33 cellular contexts compared by ENCODE assay signal in genomic region chr16:72061564-72061963, GRCh38. TPM values are rescaled to one million over a fixed set of nuclear protein-coding genes. Genes with fewer than 3 reads are reported as not detected.
DNase-seq lines count a peak whose midpoint lies in the region; ATAC-seq, FAIRE-seq and TF ChIP-seq lines count a peak whose summit lies in the region.
"Had no signal": no experiment of that assay in that cellular context is flagged by ENCODE, and none has a peak within 500 bp of the region (broad histone marks: within the 10 kb centered on the region; RNA-seq: fewer than 3 reads in every experiment).

No MANE protein-coding gene starts in this region.

- H3K9me2 ChIP-seq in OCI-LY7 (ENCODE audit: insufficient read depth, low read length), result no peaks in the 10 kb centered on the region

- H3K4me3 ChIP-seq in HepG2 (replicated peaks in 1 of 3; ENCODE audit: insufficient read depth in 1 of 3, low read depth in 2 of 3, low read length in 3 of 3), result no peak overlapping the region
- H3K4me3 ChIP-seq in right lobe of liver, result no peak overlapping the region
- no peak overlapping the region for H3K4me3 ChIP-seq in neutrophil (ENCODE audit: low read depth in 1 of 2, low read length in 1 of 2)
- H3K4me3 ChIP-seq in OCI-LY7 (ENCODE audit: low read depth, low read length, poor library complexity, severe bottlenecking), result no peak overlapping the region
- H3K4me3 ChIP-seq: BLaER1, GM12878 had no signal

- ATAC-seq in HepG2 (no peak), right lobe of liver (peak; percentile 10 to 35 (median 26)), GM21576 (IDR thresholded peaks at IDR 0.05; ENCODE audit: unreplicated experiment) (no peak)
- no peak for ATAC-seq in stimulated activated effector memory CD8-positive, alpha-beta T cell treated with anti-CD3 and anti-CD28 coated beads, Interleukin-12 subunit alpha, Interleukin-12 subunit beta, amount 100 ng/mL, for 72 hours
- ATAC-seq: GM12878 had no signal

- intact Hi-C loops in HepG2 (cut with micrococcal nuclease; ENCODE audit: unreplicated experiment) (no loop called here), right lobe of liver (cut with DNase I) (no loop called here), OCI-LY7 (cut with micrococcal nuclease; ENCODE audit: unreplicated experiment) (no loop called here)

- TF ChIP-seq POLR2A in HepG2 (IDR thresholded peaks at IDR 0.05; ENCODE audit: insufficient read depth in 1 of 2, low read depth in 2 of 2, low read length in 2 of 2), result 0 out of 4 replicates have a peak, but pooled peaks of 1 of the 2 experiments have one; percentile 0
- TF ChIP-seq POLR2A in right lobe of liver (IDR thresholded peaks at IDR 0.05), result no peak

- no peaks in the 10 kb centered on the region for H3K9me3 Mint-ChIP-seq in stimulated activated effector memory CD8-positive, alpha-beta T cell treated with anti-CD3 and anti-CD28 coated beads, Interleukin-12 subunit alpha, Interleukin-12 subunit beta, amount 100 ng/mL, for 72 hours
- H3K9me3 Mint-ChIP-seq: CD8-positive, alpha-beta memory T cell had no signal

- peaks cover 64% of the 10 kb centered on the region for H3K4me1 ChIP-seq in HepG2 (ENCODE audit: insufficient read depth, low read length)
- H3K4me1 ChIP-seq in right lobe of liver, result peaks cover 0 to 19% (median 0%) of the 10 kb centered on the region in 4 donors
- peaks cover 0 to 13% of the 10 kb centered on the region in 2 experiments for H3K4me1 ChIP-seq in neutrophil (ENCODE audit: control insufficient read depth in 1 of 2, insufficient read depth in 1 of 2, low read depth in 1 of 2, low read length in 1 of 2)
- H3K4me1 ChIP-seq in OCI-LY7 (ENCODE audit: insufficient read depth, low read length, poor library complexity, severe bottlenecking), result no peaks in the 10 kb centered on the region
- H3K4me1 ChIP-seq: BE2C, BLaER1 had no signal

- in situ Hi-C loops in HepG2 (cut with HindIII; ENCODE audit: extremely low pct_ligation_motif_present, low pct_unique_long_range_greater_than_20kb), result no loop called here

- H2AFZ ChIP-seq in HepG2 (ENCODE audit: low read length) (no peak overlapping the region), OCI-LY7 (ENCODE audit: low read length) (no peak overlapping the region)

- H3K4me3 Mint-ChIP-seq in stimulated activated effector memory CD8-positive, alpha-beta T cell treated with anti-CD3 and anti-CD28 coated beads, Interleukin-12 subunit alpha, Interleukin-12 subunit beta, amount 100 ng/mL, for 72 hours, result no peak overlapping the region
- H3K4me3 Mint-ChIP-seq: CD14-positive monocyte; CD4-positive, alpha-beta memory T cell; CD4-positive, CD25-positive, alpha-beta regulatory T cell; CD8-positive, alpha-beta memory T cell had no signal

- FAIRE-seq in HepG2 (lab: Jason Lieb, UNC) (no peak), frontal cortex (lab: Jason Lieb, UNC) (no peak)
- FAIRE-seq: A204.1, GM12878, GM12892, GM18507 had no signal

- CTCF ChIA-PET in HepG2 (lab: Yijun Ruan, JAX; ENCODE audit: low intra/inter-chr PET ratio, low total read pairs), result no interaction called here
- CTCF ChIA-PET in OCI-LY7 (lab: Charles Lee; ENCODE audit: unreplicated experiment), result no interaction called here

- no peaks in the 10 kb centered on the region for H3K4me1 Mint-ChIP-seq in stimulated activated effector memory CD8-positive, alpha-beta T cell treated with anti-CD3 and anti-CD28 coated beads, Interleukin-12 subunit alpha, Interleukin-12 subunit beta, amount 100 ng/mL, for 72 hours
- H3K4me1 Mint-ChIP-seq: CD4-positive, alpha-beta memory T cell; CD4-positive, CD25-positive, alpha-beta regulatory T cell; CD8-positive, alpha-beta memory T cell had no signal

- POLR2A ChIA-PET in HepG2 (lab: Yijun Ruan, JAX), result interaction anchor here (1.0 to 4.4 kb wide), 6 partner anchors 11 to 52 kb away, joined by 4 to 46 read pairs (median 9); partner anchors contain the start of genes DHX38 and TXNL4B
- POLR2A ChIA-PET in OCI-LY7 (lab: Charles Lee), result no interaction called here

- H4K20me1 ChIP-seq in HepG2 (ENCODE audit: insufficient read depth, low read length), result no peaks in the 10 kb centered on the region
- no peaks in the 10 kb centered on the region for H4K20me1 ChIP-seq in OCI-LY7 (ENCODE audit: insufficient read depth, low read length)
- H4K20me1 ChIP-seq: BLaER1 had no signal

- no peaks in the 10 kb centered on the region for H3K27me3 ChIP-seq in HepG2 (ENCODE audit: control insufficient read depth in 1 of 2, insufficient read depth in 2 of 2, low read length in 2 of 2)
- H3K27me3 ChIP-seq in right lobe of liver, result no peaks in the 10 kb centered on the region
- H3K27me3 ChIP-seq in neutrophil, result no peaks in the 10 kb centered on the region
- H3K27me3 ChIP-seq: BE2C, BLaER1 had no signal

- BruUV-seq in HepG2 (replicated peaks; lab: Mats Ljungman, UMichigan), result no TSS peak
- BruUV-seq in OCI-LY7 (replicated peaks; lab: Mats Ljungman, UMichigan), result no TSS peak

- TF ChIP-seq EP300 in HepG2 (IDR thresholded peaks at IDR 0.05; ENCODE audit: low read depth in 2 of 2, low read length in 2 of 2) (no peak), HepG2 (CRISPR knock-in tag; IDR thresholded peaks at IDR 0.05; ENCODE audit: borderline replicate concordance) (no peak)

- 0 out of 2 replicates have a peak, but pooled peaks cover 4% of the 10 kb centered on the region for H3K9me3 ChIP-seq in HepG2 (ENCODE audit: low read length)
- no peaks in the 10 kb centered on the region for H3K9me3 ChIP-seq in right lobe of liver
- no peaks in the 10 kb centered on the region for H3K9me3 ChIP-seq in neutrophil
- H3K9me3 ChIP-seq in OCI-LY7 (ENCODE audit: low read length), result no peaks in the 10 kb centered on the region
- H3K9me3 ChIP-seq: BE2C, BLaER1 had no signal

- H3K9ac ChIP-seq in HepG2 (ENCODE audit: insufficient read depth, low read depth, low read length), result no peak overlapping the region
- H3K9ac ChIP-seq: BLaER1 had no signal

- no peak for TF ChIP-seq RAD21 in HepG2 (CRISPR knock-in tag; IDR thresholded peaks at IDR 0.05)

- H3K36me3 ChIP-seq in HepG2 (replicated peaks in 1 of 2; ENCODE audit: control insufficient read depth in 1 of 2, insufficient read depth in 2 of 2, low read length in 2 of 2), result no peaks in the 10 kb centered on the region; a peak in 1 of 5 replicates
- H3K36me3 ChIP-seq in right lobe of liver, result peaks cover 0 to 17% (median 6%) of the 10 kb centered on the region in 4 donors
- H3K36me3 ChIP-seq in neutrophil, result peaks cover 10% of the 10 kb centered on the region
- no peaks in the 10 kb centered on the region for H3K36me3 ChIP-seq in OCI-LY7 (ENCODE audit: insufficient read depth, low read length)
- H3K36me3 ChIP-seq: BE2C had no signal

- TF ChIP-seq CTCF in HepG2 (CRISPR knock-in tag; IDR thresholded peaks at IDR 0.05) (no peak), right lobe of liver (IDR thresholded peaks at IDR 0.05) (no peak), neutrophil (IDR thresholded peaks at IDR 0.05) (no peak), OCI-LY7 (conservative IDR thresholded peaks at IDR 0.05; ENCODE audit: low read length) (no peak)

- H3K27ac ChIP-seq in HepG2 (ENCODE audit: extremely low read length, insufficient read depth, low read length), result peak overlapping the region; percentile 92
- H3K27ac ChIP-seq in right lobe of liver, result peak overlapping the region in 2 of 3 donors; percentile 90
- peak overlapping the region; percentile 55 for H3K27ac ChIP-seq in neutrophil
- H3K27ac ChIP-seq in OCI-LY7 (ENCODE audit: low read depth, low read length, poor library complexity, severe bottlenecking), result no peak overlapping the region
- H3K27ac ChIP-seq: BLaER1 had no signal

- H3K79me2 ChIP-seq in HepG2 (ENCODE audit: insufficient read depth, low read length) (no peaks in the 10 kb centered on the region), OCI-LY7 (ENCODE audit: insufficient read depth, low read depth, low read length) (no peaks in the 10 kb centered on the region)

- 100% methylated on average over 1 of the region's 1 CpG for WGBS in HepG2 (ENCODE audit: low lambda C conversion rate)
- WGBS in right lobe of liver (ENCODE audit: insufficient coverage, low coverage, low lambda C conversion rate, missing lambda C conversion rate), result no CpG with 5 or more reads among the region's 1 CpG

- H3K27ac Mint-ChIP-seq in stimulated activated effector memory CD8-positive, alpha-beta T cell treated with anti-CD3 and anti-CD28 coated beads, Interleukin-12 subunit alpha, Interleukin-12 subunit beta, amount 100 ng/mL, for 72 hours, result peak overlapping the region; percentile 7
- H3K27ac Mint-ChIP-seq: CD4-positive, alpha-beta memory T cell; CD4-positive, CD25-positive, alpha-beta regulatory T cell; CD8-positive, alpha-beta memory T cell had no signal

- H3K36me3 Mint-ChIP-seq in stimulated activated effector memory CD8-positive, alpha-beta T cell treated with anti-CD3 and anti-CD28 coated beads, Interleukin-12 subunit alpha, Interleukin-12 subunit beta, amount 100 ng/mL, for 72 hours, result no peaks in the 10 kb centered on the region

- DNase-seq in HepG2 (ENCODE audit: low spot score) (no peak), right lobe of liver (peak in 1 of 3 donors; percentile 56), anterior cingulate cortex (lab: John Stamatoyannopoulos, UW) (no peak), frontal cortex (ENCODE audit: low spot score in 2 of 2) (no peak), OCI-LY7 (ENCODE audit: low spot score) (no peak)
- DNase-seq in stimulated activated effector memory CD8-positive, alpha-beta T cell treated with anti-CD3 and anti-CD28 coated beads, Interleukin-12 subunit alpha, Interleukin-12 subunit beta, amount 100 ng/mL, for 72 hours (ENCODE audit: low spot score in 2 of 2), result no peak
- DNase-seq: 8988T; ACHN; BE2C; C1 segment of cervical spinal cord; CD4-positive, alpha-beta memory T cell; CD4-positive, CD25-positive, alpha-beta regulatory T cell; CD8-positive, alpha-beta memory T cell; COR-L47; DMS 273 treated with DMSO at 0.1 percent for 48 hours; DMS153; DMS53; DMS79; DND-41; EL; GDM1 had no signal

- H3K4me2 ChIP-seq in HepG2 (ENCODE audit: low read depth, low read length) (peak overlapping the region; percentile 76), OCI-LY7 (ENCODE audit: low read length) (no peak overlapping the region)
- H3K4me2 ChIP-seq: BLaER1 had no signal

RNA-seq across cellular contexts. Expression of gene HPR, which starts 1.5 kb away (rescaled TPM):
- total RNA-seq in HepG2 (2016; rRNA removed; fragmentation: Illumina TruSeq; extraction: Trizol) (29.5 and 50.5 TPM in 2 replicates), right lobe of liver (100 to 1,000 TPM; 115 to 337 (median 142) TPM), frontal cortex (under 0.01 TPM), OCI-LY7 (2022) (not detected in 2 replicates)
- 12.5 and 12.9 TPM in 2 replicates for total RNA-seq in HepG2 (2016; cell fraction: cytosol; rRNA removed; fragmentation: Illumina TruSeq; extraction: Trizol; ENCODE audit: low read depth)
- 30.8 and 52.5 TPM in 2 replicates for total RNA-seq in HepG2 (2016; cell fraction: insoluble cytoplasmic fraction; rRNA removed; fragmentation: Illumina TruSeq; extraction: Trizol)
- 17.8 and 19.1 TPM in 2 replicates for total RNA-seq in HepG2 (2016; cell fraction: membrane; rRNA removed; fragmentation: Illumina TruSeq; extraction: Trizol)
- 41.5 and 48.6 TPM in 2 replicates for total RNA-seq in HepG2 (2016; cell fraction: nucleus; rRNA removed; fragmentation: Illumina TruSeq; extraction: Trizol)
- 107 and 123 TPM in 2 replicates for polyA plus RNA-seq in HepG2 (2011; rRNA removed)
- 94.0 and 130 TPM in 2 replicates for polyA plus RNA-seq in HepG2 (2011; cell fraction: cytosol; rRNA removed)
- polyA plus RNA-seq in HepG2 (2011; cell fraction: nucleus; rRNA removed), result 62.2 and 82.7 TPM in 2 replicates
- polyA plus RNA-seq in HepG2 (2012), result 33.5 and 49.7 TPM in 2 replicates
- 10.7 and 12.1 TPM in 2 replicates for polyA plus RNA-seq in HepG2 (2016; cell fraction: cytosol; fragmentation: Illumina TruSeq; extraction: Trizol; ENCODE audit: low read depth)
- 25.0 and 25.5 TPM in 2 replicates for polyA plus RNA-seq in HepG2 (2016; cell fraction: insoluble cytoplasmic fraction; fragmentation: Illumina TruSeq; extraction: Trizol; ENCODE audit: low read depth)
- polyA plus RNA-seq in HepG2 (2016; cell fraction: membrane; fragmentation: Illumina TruSeq; extraction: Trizol; ENCODE audit: low read depth), result 10.2 and 13.0 TPM in 2 replicates
- polyA plus RNA-seq in HepG2 (2016; cell fraction: nucleus; fragmentation: Illumina TruSeq; extraction: Trizol; ENCODE audit: insufficient read depth, low read depth), result 77.3 and 85.6 TPM in 2 replicates
- 45.3 TPM in 1 of 2 replicates, not detected in the other for polyA minus RNA-seq in HepG2 (2011; rRNA and poly(A)+ RNA removed; ENCODE audit: low replicate concordance)
- polyA minus RNA-seq in HepG2 (2011; cell fraction: cytosol; rRNA and poly(A)+ RNA removed), result 27.7 and 38.2 TPM in 2 replicates
- 22.4 and 28.3 TPM in 2 replicates for polyA minus RNA-seq in HepG2 (2011; cell fraction: nucleus; rRNA and poly(A)+ RNA removed)
- total RNA-seq in OCI-LY7 (2014; rRNA removed; shearing (Covaris generic)), result not detected in 2 replicates
- total RNA-seq: A673; CD4-positive, alpha-beta memory T cell; CD4-positive, CD25-positive, alpha-beta regulatory T cell; CD8-positive, alpha-beta memory T cell; Daoy; G401; GM12878 had no signal
- polyA plus RNA-seq: AG04450; CD14-positive monocyte; CD4-positive, alpha-beta memory T cell; CD8-positive, alpha-beta memory T cell had no signal

RNA-seq across cellular contexts. Expression of gene HP, which starts 7.3 kb away (rescaled TPM):
- total RNA-seq in HepG2 (2016; rRNA removed; fragmentation: Illumina TruSeq; extraction: Trizol), result 204 and 387 TPM in 2 replicates
- 101 and 104 TPM in 2 replicates for total RNA-seq in HepG2 (2016; cell fraction: cytosol; rRNA removed; fragmentation: Illumina TruSeq; extraction: Trizol; ENCODE audit: low read depth)
- total RNA-seq in HepG2 (2016; cell fraction: insoluble cytoplasmic fraction; rRNA removed; fragmentation: Illumina TruSeq; extraction: Trizol), result 212 and 406 TPM in 2 replicates
- 87.2 and 95.2 TPM in 2 replicates for total RNA-seq in HepG2 (2016; cell fraction: membrane; rRNA removed; fragmentation: Illumina TruSeq; extraction: Trizol)
- 285 and 296 TPM in 2 replicates for total RNA-seq in HepG2 (2016; cell fraction: nucleus; rRNA removed; fragmentation: Illumina TruSeq; extraction: Trizol)
- polyA plus RNA-seq in HepG2 (2011; rRNA removed), result 524 and 697 TPM in 2 replicates
- polyA plus RNA-seq in HepG2 (2011; cell fraction: cytosol; rRNA removed), result 453 and 910 TPM in 2 replicates
- polyA plus RNA-seq in HepG2 (2011; cell fraction: nucleus; rRNA removed), result 156 and 249 TPM in 2 replicates
- 146 and 552 TPM in 2 replicates for polyA plus RNA-seq in HepG2 (2012)
- 90.8 and 96.3 TPM in 2 replicates for polyA plus RNA-seq in HepG2 (2016; cell fraction: cytosol; fragmentation: Illumina TruSeq; extraction: Trizol; ENCODE audit: low read depth)
- 197 and 222 TPM in 2 replicates for polyA plus RNA-seq in HepG2 (2016; cell fraction: insoluble cytoplasmic fraction; fragmentation: Illumina TruSeq; extraction: Trizol; ENCODE audit: low read depth)
- 71.5 and 78.8 TPM in 2 replicates for polyA plus RNA-seq in HepG2 (2016; cell fraction: membrane; fragmentation: Illumina TruSeq; extraction: Trizol; ENCODE audit: low read depth)
- polyA plus RNA-seq in HepG2 (2016; cell fraction: nucleus; fragmentation: Illumina TruSeq; extraction: Trizol; ENCODE audit: insufficient read depth, low read depth), result 495 and 512 TPM in 2 replicates
- polyA minus RNA-seq in HepG2 (2011; rRNA and poly(A)+ RNA removed; ENCODE audit: low replicate concordance), result 0.77 and 754 TPM in 2 replicates
- 250 and 368 TPM in 2 replicates for polyA minus RNA-seq in HepG2 (2011; cell fraction: cytosol; rRNA and poly(A)+ RNA removed)
- polyA minus RNA-seq in HepG2 (2011; cell fraction: nucleus; rRNA and poly(A)+ RNA removed), result 79.4 and 147 TPM in 2 replicates
- over 10,000 TPM; 42,048 to 58,242 (median 47,923) TPM for total RNA-seq in right lobe of liver
- 0.41 TPM for total RNA-seq in frontal cortex
- total RNA-seq in OCI-LY7 (2014; rRNA removed; shearing (Covaris generic)), result not detected in 2 replicates
- not detected in 2 replicates for total RNA-seq in OCI-LY7 (2022)
- total RNA-seq: A673; CD4-positive, alpha-beta memory T cell; CD4-positive, CD25-positive, alpha-beta regulatory T cell; CD8-positive, alpha-beta memory T cell; Daoy; G401 had no signal
- polyA plus RNA-seq: AG04450; CD4-positive, alpha-beta memory T cell; CD4-positive, CD25-positive, alpha-beta regulatory T cell; CD8-positive, alpha-beta memory T cell; GM12878 had no signal

RNA-seq across cellular contexts. Expression of gene TXNL4B, which starts 31.9 kb away (rescaled TPM):
- total RNA-seq in HepG2 (2016; rRNA removed; fragmentation: Illumina TruSeq; extraction: Trizol) (18.3 and 24.4 TPM in 2 replicates), right lobe of liver (10 to 100 TPM in 2 of 6 experiments, 1 to 10 TPM in 4; 5.5 to 11.6 (median 8.2) TPM), frontal cortex (10.2 TPM), OCI-LY7 (2022) (14.5 and 16.4 TPM in 2 replicates)
- total RNA-seq in HepG2 (2016; cell fraction: cytosol; rRNA removed; fragmentation: Illumina TruSeq; extraction: Trizol; ENCODE audit: low read depth), result 9.5 and 11.8 TPM in 2 replicates
- 18.8 and 30.9 TPM in 2 replicates for total RNA-seq in HepG2 (2016; cell fraction: insoluble cytoplasmic fraction; rRNA removed; fragmentation: Illumina TruSeq; extraction: Trizol)
- total RNA-seq in HepG2 (2016; cell fraction: membrane; rRNA removed; fragmentation: Illumina TruSeq; extraction: Trizol), result 8.7 and 9.5 TPM in 2 replicates
- 9.0 and 14.7 TPM in 2 replicates for total RNA-seq in HepG2 (2016; cell fraction: nucleus; rRNA removed; fragmentation: Illumina TruSeq; extraction: Trizol)
- 14.5 and 17.4 TPM in 2 replicates for polyA plus RNA-seq in HepG2 (2011; rRNA removed)
- 11.2 and 14.4 TPM in 2 replicates for polyA plus RNA-seq in HepG2 (2011; cell fraction: cytosol; rRNA removed)
- polyA plus RNA-seq in HepG2 (2011; cell fraction: nucleus; rRNA removed), result 7.1 and 10.1 TPM in 2 replicates
- polyA plus RNA-seq in HepG2 (2012), result 11.4 and 16.0 TPM in 2 replicates
- polyA plus RNA-seq in HepG2 (2016; cell fraction: cytosol; fragmentation: Illumina TruSeq; extraction: Trizol; ENCODE audit: low read depth), result 3.8 and 4.9 TPM in 2 replicates
- polyA plus RNA-seq in HepG2 (2016; cell fraction: insoluble cytoplasmic fraction; fragmentation: Illumina TruSeq; extraction: Trizol; ENCODE audit: low read depth), result 23.9 and 29.5 TPM in 2 replicates
- polyA plus RNA-seq in HepG2 (2016; cell fraction: membrane; fragmentation: Illumina TruSeq; extraction: Trizol; ENCODE audit: low read depth), result 7.5 TPM in 2 replicates
- polyA plus RNA-seq in HepG2 (2016; cell fraction: nucleus; fragmentation: Illumina TruSeq; extraction: Trizol; ENCODE audit: insufficient read depth, low read depth), result 18.3 and 20.5 TPM in 2 replicates
- polyA minus RNA-seq in HepG2 (2011; rRNA and poly(A)+ RNA removed; ENCODE audit: low replicate concordance), result 4.6 and 8.0 TPM in 2 replicates
- polyA minus RNA-seq in HepG2 (2011; cell fraction: cytosol; rRNA and poly(A)+ RNA removed), result 5.5 and 5.8 TPM in 2 replicates
- 8.6 and 11.6 TPM in 2 replicates for polyA minus RNA-seq in HepG2 (2011; cell fraction: nucleus; rRNA and poly(A)+ RNA removed)
- 7.9 and 9.5 TPM in 2 replicates for total RNA-seq in OCI-LY7 (2014; rRNA removed; shearing (Covaris generic))

RNA-seq across cellular contexts. Expression of gene DHX38, which starts 32.1 kb away (rescaled TPM):
- 58.9 and 85.9 TPM in 2 replicates for total RNA-seq in HepG2 (2016; rRNA removed; fragmentation: Illumina TruSeq; extraction: Trizol)
- total RNA-seq in HepG2 (2016; cell fraction: cytosol; rRNA removed; fragmentation: Illumina TruSeq; extraction: Trizol; ENCODE audit: low read depth), result 14.5 and 15.5 TPM in 2 replicates
- total RNA-seq in HepG2 (2016; cell fraction: insoluble cytoplasmic fraction; rRNA removed; fragmentation: Illumina TruSeq; extraction: Trizol), result 48.6 and 86.7 TPM in 2 replicates
- total RNA-seq in HepG2 (2016; cell fraction: membrane; rRNA removed; fragmentation: Illumina TruSeq; extraction: Trizol), result 21.7 and 23.0 TPM in 2 replicates
- 82.9 and 85.2 TPM in 2 replicates for total RNA-seq in HepG2 (2016; cell fraction: nucleus; rRNA removed; fragmentation: Illumina TruSeq; extraction: Trizol)
- polyA plus RNA-seq in HepG2 (2011; rRNA removed), result 54.4 and 57.8 TPM in 2 replicates
- 33.6 and 46.3 TPM in 2 replicates for polyA plus RNA-seq in HepG2 (2011; cell fraction: cytosol; rRNA removed)
- 245 and 273 TPM in 2 replicates for polyA plus RNA-seq in HepG2 (2011; cell fraction: nucleus; rRNA removed)
- 54.2 and 64.4 TPM in 2 replicates for polyA plus RNA-seq in HepG2 (2012)
- polyA plus RNA-seq in HepG2 (2016; cell fraction: cytosol; fragmentation: Illumina TruSeq; extraction: Trizol; ENCODE audit: low read depth), result 4.0 and 4.3 TPM in 2 replicates
- polyA plus RNA-seq in HepG2 (2016; cell fraction: insoluble cytoplasmic fraction; fragmentation: Illumina TruSeq; extraction: Trizol; ENCODE audit: low read depth), result 40.9 and 48.3 TPM in 2 replicates
- polyA plus RNA-seq in HepG2 (2016; cell fraction: membrane; fragmentation: Illumina TruSeq; extraction: Trizol; ENCODE audit: low read depth), result 7.3 and 10.2 TPM in 2 replicates
- 193 and 204 TPM in 2 replicates for polyA plus RNA-seq in HepG2 (2016; cell fraction: nucleus; fragmentation: Illumina TruSeq; extraction: Trizol; ENCODE audit: insufficient read depth, low read depth)
- polyA minus RNA-seq in HepG2 (2011; rRNA and poly(A)+ RNA removed; ENCODE audit: low replicate concordance), result 86.4 and 115 TPM in 2 replicates
- polyA minus RNA-seq in HepG2 (2011; cell fraction: cytosol; rRNA and poly(A)+ RNA removed), result 47.6 and 64.3 TPM in 2 replicates
- 89.3 and 93.6 TPM in 2 replicates for polyA minus RNA-seq in HepG2 (2011; cell fraction: nucleus; rRNA and poly(A)+ RNA removed)
- total RNA-seq in right lobe of liver, result 10 to 100 TPM; 22.2 to 29.8 (median 23.3) TPM
- total RNA-seq in frontal cortex, result 57.1 TPM
- total RNA-seq in OCI-LY7 (2014; rRNA removed; shearing (Covaris generic)), result 56.6 and 71.9 TPM in 2 replicates
- total RNA-seq in OCI-LY7 (2022), result 84.7 and 86.5 TPM in 2 replicates

RNA-seq across cellular contexts. Expression of gene DHODH, which starts 53.0 kb away (rescaled TPM):
- total RNA-seq in HepG2 (2016; rRNA removed; fragmentation: Illumina TruSeq; extraction: Trizol) (12.7 and 16.4 TPM in 2 replicates), right lobe of liver (100 to 1,000 TPM in 1 of 6 experiments, 10 to 100 TPM in 5; 26.7 to 108 (median 74.6) TPM), frontal cortex (2.4 TPM), OCI-LY7 (2022) (16.6 and 20.9 TPM in 2 replicates)
- 2.8 and 3.5 TPM in 2 replicates for total RNA-seq in HepG2 (2016; cell fraction: cytosol; rRNA removed; fragmentation: Illumina TruSeq; extraction: Trizol; ENCODE audit: low read depth)
- 7.2 and 17.7 TPM in 2 replicates for total RNA-seq in HepG2 (2016; cell fraction: insoluble cytoplasmic fraction; rRNA removed; fragmentation: Illumina TruSeq; extraction: Trizol)
- 6.4 and 6.5 TPM in 2 replicates for total RNA-seq in HepG2 (2016; cell fraction: membrane; rRNA removed; fragmentation: Illumina TruSeq; extraction: Trizol)
- total RNA-seq in HepG2 (2016; cell fraction: nucleus; rRNA removed; fragmentation: Illumina TruSeq; extraction: Trizol), result 15.5 and 21.3 TPM in 2 replicates
- polyA plus RNA-seq in HepG2 (2011; rRNA removed), result 9.7 and 10.7 TPM in 2 replicates
- polyA plus RNA-seq in HepG2 (2011; cell fraction: cytosol; rRNA removed), result 9.2 and 11.3 TPM in 2 replicates
- polyA plus RNA-seq in HepG2 (2011; cell fraction: nucleus; rRNA removed), result 9.2 and 9.3 TPM in 2 replicates
- 8.3 and 11.2 TPM in 2 replicates for polyA plus RNA-seq in HepG2 (2012)
- 3.0 and 3.1 TPM in 2 replicates for polyA plus RNA-seq in HepG2 (2016; cell fraction: cytosol; fragmentation: Illumina TruSeq; extraction: Trizol; ENCODE audit: low read depth)
- polyA plus RNA-seq in HepG2 (2016; cell fraction: insoluble cytoplasmic fraction; fragmentation: Illumina TruSeq; extraction: Trizol; ENCODE audit: low read depth), result 8.7 and 9.3 TPM in 2 replicates
- polyA plus RNA-seq in HepG2 (2016; cell fraction: membrane; fragmentation: Illumina TruSeq; extraction: Trizol; ENCODE audit: low read depth), result 3.3 and 4.6 TPM in 2 replicates
- polyA plus RNA-seq in HepG2 (2016; cell fraction: nucleus; fragmentation: Illumina TruSeq; extraction: Trizol; ENCODE audit: insufficient read depth, low read depth), result 19.3 and 27.3 TPM in 2 replicates
- polyA minus RNA-seq in HepG2 (2011; rRNA and poly(A)+ RNA removed; ENCODE audit: low replicate concordance), result 7.9 and 10.5 TPM in 2 replicates
- polyA minus RNA-seq in HepG2 (2011; cell fraction: cytosol; rRNA and poly(A)+ RNA removed), result 4.6 and 5.8 TPM in 2 replicates
- 8.2 and 11.4 TPM in 2 replicates for polyA minus RNA-seq in HepG2 (2011; cell fraction: nucleus; rRNA and poly(A)+ RNA removed)
- total RNA-seq in OCI-LY7 (2014; rRNA removed; shearing (Covaris generic)), result 12.3 and 15.7 TPM in 2 replicates

Comparison
In these comparisons a context has a peak if more than half of its experiments do, and no peak if none do; other contexts are left out.
1. ATAC-seq: peak in right lobe of liver (4 of 4); none in HepG2 (single experiment), stimulated activated effector memory CD8-positive, alpha-beta T cell treated with anti-CD3 and anti-CD28 coated beads, Interleukin-12 subunit alpha, Interleukin-12 subunit beta, amount 100 ng/mL, for 72 hours (single experiment) and GM21576 (single experiment).
2. RNA of gene HPR, which starts 1.5 kb away (total RNA-seq): 115 to 337 TPM in right lobe of liver and 12.5 to 52.5 TPM in HepG2; under 0.01 TPM in frontal cortex (single experiment) and not detected in OCI-LY7; every median in the first group is over 10 times any median in the second.
3. RNA of gene HP, which starts 7.3 kb away (total RNA-seq): 42,048 to 58,242 TPM in right lobe of liver and 87.2 to 406 TPM in HepG2; 0.41 TPM in frontal cortex (single experiment) and not detected in OCI-LY7; every median in the first group is over 10 times any median in the second.